17 cellular contexts compared by ENCODE assay signal in genomic region chr13:70107498-70108271, GRCh38. TPM values are rescaled to one million over a fixed set of nuclear protein-coding genes. Genes with fewer than 3 reads are reported as not detected.
DNase-seq lines count a peak whose midpoint lies in the region; ATAC-seq and TF ChIP-seq lines count a peak whose summit lies in the region.
"Had no signal": no experiment of that assay in that cellular context is flagged by ENCODE, and none has a peak within 500 bp of the region (broad histone marks: within the 10 kb centered on the region; RNA-seq: fewer than 3 reads in every experiment).

TSS of gene ATXN8OS (plus strand) at chr13:70107826.

- H2BK5ac ChIP-seq in trophoblast cell (ENCODE audit: low read depth, low read length, poor library complexity), result no peak within 1 kb of the TSS

- H3K36me3 ChIP-seq in HUES6 (ENCODE audit: control insufficient read depth, insufficient read depth, low read length) (no peaks in the 10 kb centered on the region), iPS DF 6.9 (ENCODE audit: control insufficient read depth, insufficient read depth, low read length) (no peaks in the 10 kb centered on the region), trophoblast cell (ENCODE audit: control insufficient read depth in 1 of 2, insufficient read depth in 2 of 2, low read length in 2 of 2) (no peaks in the 10 kb centered on the region), gastroesophageal sphincter (no peaks in the 10 kb centered on the region)
- H3K36me3 ChIP-seq: gastrocnemius medialis, right atrium auricular region had no signal

- no peak within 1 kb of the TSS for H2BK12ac ChIP-seq in trophoblast cell (ENCODE audit: low read length)

- no peak within 1 kb of the TSS for H3K18ac ChIP-seq in trophoblast cell (ENCODE audit: low read length)

- H3K9ac ChIP-seq in HUES6 (ENCODE audit: low read length) (no peak within 1 kb of the TSS), trophoblast cell (ENCODE audit: low read length) (no peak within 1 kb of the TSS)

- H2BK120ac ChIP-seq in trophoblast cell (ENCODE audit: insufficient read depth, low read length, poor library complexity), result no peak within 1 kb of the TSS

- ATAC-seq in SK-N-SH treated with all-trans-retinoic acid at 6 μM for 48 hours (peak; percentile 49; the same call in 2 of the 3 replicates), GM18867 (IDR thresholded peaks at IDR 0.05; ENCODE audit: unreplicated experiment) (no peak), gastroesophageal sphincter (no peak), GM19455 (IDR thresholded peaks at IDR 0.05; ENCODE audit: unreplicated experiment) (no peak)
- ATAC-seq: gastrocnemius medialis, HCT116 had no signal

- H3K27me3 ChIP-seq in HUES6 (ENCODE audit: control insufficient read depth, insufficient read depth, low read length) (peaks cover 38% of the 10 kb centered on the region), iPS DF 6.9 (ENCODE audit: control insufficient read depth, insufficient read depth, low read length) (peaks cover 23% of the 10 kb centered on the region; the same call in 1 of the 2 replicates), trophoblast cell (ENCODE audit: insufficient read depth, low read length) (peaks cover 21% of the 10 kb centered on the region), gastroesophageal sphincter (peaks cover 20% of the 10 kb centered on the region)
- H3K27me3 ChIP-seq: gastrocnemius medialis, right atrium auricular region had no signal

- no peak for TF ChIP-seq EP300 in gastroesophageal sphincter (IDR thresholded peaks at IDR 0.05)

- WGBS in iPS DF 6.9 (ENCODE audit: insufficient coverage, insufficient read length), result no CpG with 5 or more reads among the region's 52 CpGs
- no CpG with 5 or more reads among the region's 52 CpGs for WGBS in trophoblast cell (ENCODE audit: extremely low coverage, insufficient coverage, insufficient read length)
- 0% methylated on average over 14 of the region's 52 CpGs; no CpG with 5 or more reads in 1 of the 2 donors for WGBS in gastroesophageal sphincter (ENCODE audit: low coverage in 1 of 2), 2 donors

- H3K27ac ChIP-seq in HUES6 (ENCODE audit: low read depth, low read length) (no peak within 1 kb of the TSS), iPS DF 6.9 (ENCODE audit: low read length) (no peak within 1 kb of the TSS), trophoblast cell (ENCODE audit: low read depth, low read length) (no peak within 1 kb of the TSS), gastroesophageal sphincter (no peak within 1 kb of the TSS)
- H3K27ac ChIP-seq: gastrocnemius medialis, right atrium auricular region had no signal

- no peak within 1 kb of the TSS for H2AFZ ChIP-seq in trophoblast cell (ENCODE audit: insufficient read depth, low read length, poor library complexity)

- H4K8ac ChIP-seq in trophoblast cell (ENCODE audit: low read depth, low read length), result no peak within 1 kb of the TSS

- H3K14ac ChIP-seq in trophoblast cell (ENCODE audit: low read length), result no peak within 1 kb of the TSS

- H3K4me3 ChIP-seq in HUES6 (ENCODE audit: low read depth, low read length) (peak within 1 kb of the TSS; percentile 66), iPS DF 6.9 (ENCODE audit: low read length) (peak within 1 kb of the TSS; percentile 33; the same call in 1 of the 2 replicates), trophoblast cell (ENCODE audit: low read depth, low read length) (peak within 1 kb of the TSS; percentile 25), gastroesophageal sphincter (no peak within 1 kb of the TSS)
- H3K4me3 ChIP-seq: gastrocnemius medialis, right atrium auricular region had no signal

- no peaks in the 10 kb centered on the region for H3K79me1 ChIP-seq in trophoblast cell (ENCODE audit: low read length)

- no peak within 1 kb of the TSS for H4K91ac ChIP-seq in trophoblast cell (ENCODE audit: low read depth, low read length)

- no peak for TF ChIP-seq POLR2A in gastroesophageal sphincter (IDR thresholded peaks at IDR 0.05)

- no peak within 1 kb of the TSS for H3K23ac ChIP-seq in trophoblast cell (ENCODE audit: low read length)

- H4K12ac ChIP-seq in trophoblast cell (ENCODE audit: low read depth, low read length), result no peak within 1 kb of the TSS

- no peaks in the 10 kb centered on the region for H3K9me3 ChIP-seq in HUES6 (ENCODE audit: control insufficient read depth, insufficient read depth, low read depth, low read length)
- H3K9me3 ChIP-seq in iPS DF 6.9 (ENCODE audit: control insufficient read depth, insufficient read depth, low read length), result no peaks in the 10 kb centered on the region
- H3K9me3 ChIP-seq in trophoblast cell (ENCODE audit: insufficient read depth, low read depth, low read length), result peaks cover 2% of the 10 kb centered on the region
- no peaks in the 10 kb centered on the region for H3K9me3 ChIP-seq in gastroesophageal sphincter
- H3K9me3 ChIP-seq: gastrocnemius medialis, right atrium auricular region had no signal

- H3K79me2 ChIP-seq in trophoblast cell (ENCODE audit: control insufficient read depth, insufficient read depth, low read length, poor library complexity), result no peaks in the 10 kb centered on the region

- DNase-seq in iPS DF 6.9 (ENCODE audit: low read depth, low spot score), result no peak
- no peak for DNase-seq in trophoblast cell
- DNase-seq in H4 (ENCODE audit: low spot score), result no peak
- DNase-seq: activated CD4-positive, alpha-beta T cell treated with anti-CD3 and anti-CD28 coated beads, Interleukin-2, amount 50 U/mL, for 4 hours; COR-L47; effector CD4-positive, alpha-beta T cell; gastrocnemius medialis; NCI-H187; T-helper 1 cell had no signal

- no peak within 1 kb of the TSS for H2AK5ac ChIP-seq in trophoblast cell (ENCODE audit: low read length)

- no peak within 1 kb of the TSS for H3K4ac ChIP-seq in trophoblast cell (ENCODE audit: low read depth, low read length)

- H3K4me1 ChIP-seq in HUES6 (ENCODE audit: control insufficient read depth, insufficient read depth, low read length) (no peaks in the 10 kb centered on the region), iPS DF 6.9 (ENCODE audit: control insufficient read depth, insufficient read depth, low read length) (no peaks in the 10 kb centered on the region), trophoblast cell (ENCODE audit: control insufficient read depth in 1 of 2, insufficient read depth in 2 of 2, low read length in 2 of 2) (peaks cover 0 to 7% of the 10 kb centered on the region in 2 experiments), gastroesophageal sphincter (no peaks in the 10 kb centered on the region)
- H3K4me1 ChIP-seq: gastrocnemius medialis, right atrium auricular region had no signal

- H3K4me2 ChIP-seq in trophoblast cell (ENCODE audit: low read length), result peak within 1 kb of the TSS; percentile 61

- TF ChIP-seq CTCF in gastroesophageal sphincter (IDR thresholded peaks at IDR 0.05), result no peak

TF ChIP-seq in SK-N-SH treated with all-trans-retinoic acid at 6 μM for 48 hours, 23 proteins besides CTCF, POLR2A, EP300 and RAD21:
- TF ChIP-seq ZFP3 (CRISPR knock-in tag; IDR thresholded peaks at IDR 0.05) (no peak), ZNF8 (CRISPR knock-in tag; IDR thresholded peaks at IDR 0.05) (no peak)
- TF ChIP-seq, protein P1, sequence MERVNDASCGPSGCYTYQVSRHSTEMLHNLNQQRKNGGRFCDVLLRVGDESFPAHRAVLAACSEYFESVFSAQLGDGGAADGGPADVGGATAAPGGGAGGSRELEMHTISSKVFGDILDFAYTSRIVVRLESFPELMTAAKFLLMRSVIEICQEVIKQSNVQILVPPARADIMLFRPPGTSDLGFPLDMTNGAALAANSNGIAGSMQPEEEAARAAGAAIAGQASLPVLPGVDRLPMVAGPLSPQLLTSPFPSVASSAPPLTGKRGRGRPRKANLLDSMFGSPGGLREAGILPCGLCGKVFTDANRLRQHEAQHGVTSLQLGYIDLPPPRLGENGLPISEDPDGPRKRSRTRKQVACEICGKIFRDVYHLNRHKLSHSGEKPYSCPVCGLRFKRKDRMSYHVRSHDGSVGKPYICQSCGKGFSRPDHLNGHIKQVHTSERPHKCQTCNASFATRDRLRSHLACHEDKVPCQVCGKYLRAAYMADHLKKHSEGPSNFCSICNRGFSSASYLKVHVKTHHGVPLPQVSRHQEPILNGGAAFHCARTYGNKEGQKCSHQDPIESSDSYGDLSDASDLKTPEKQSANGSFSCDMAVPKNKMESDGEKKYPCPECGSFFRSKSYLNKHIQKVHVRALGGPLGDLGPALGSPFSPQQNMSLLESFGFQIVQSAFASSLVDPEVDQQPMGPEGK (CRISPR knock-in tag; IDR thresholded peaks at IDR 0.05; ENCODE audit: borderline replicate concordance), result no peak

RNA-seq across cellular contexts. Expression of gene ATXN8OS, which starts in this region (rescaled TPM):
- not detected in 2 replicates for polyA plus RNA-seq in trophoblast cell (2013)
- total RNA-seq in H4 (2014; rRNA removed; shearing (Covaris generic)), result not detected in 2 replicates
- total RNA-seq in gastroesophageal sphincter, result not detected
- total RNA-seq: gastrocnemius medialis, OCI-LY7, right atrium auricular region had no signal

Comparison
In these comparisons a context has a peak if more than half of its experiments do, and no peak if none do; other contexts are left out.
1. H3K4me3 ChIP-seq: peak in HUES6 (single experiment), iPS DF 6.9 (single experiment) and trophoblast cell (single experiment); none in gastroesophageal sphincter (0 of 2).